ENCODE assay signal across 8 cellular contexts in the genomic region with DNA sequence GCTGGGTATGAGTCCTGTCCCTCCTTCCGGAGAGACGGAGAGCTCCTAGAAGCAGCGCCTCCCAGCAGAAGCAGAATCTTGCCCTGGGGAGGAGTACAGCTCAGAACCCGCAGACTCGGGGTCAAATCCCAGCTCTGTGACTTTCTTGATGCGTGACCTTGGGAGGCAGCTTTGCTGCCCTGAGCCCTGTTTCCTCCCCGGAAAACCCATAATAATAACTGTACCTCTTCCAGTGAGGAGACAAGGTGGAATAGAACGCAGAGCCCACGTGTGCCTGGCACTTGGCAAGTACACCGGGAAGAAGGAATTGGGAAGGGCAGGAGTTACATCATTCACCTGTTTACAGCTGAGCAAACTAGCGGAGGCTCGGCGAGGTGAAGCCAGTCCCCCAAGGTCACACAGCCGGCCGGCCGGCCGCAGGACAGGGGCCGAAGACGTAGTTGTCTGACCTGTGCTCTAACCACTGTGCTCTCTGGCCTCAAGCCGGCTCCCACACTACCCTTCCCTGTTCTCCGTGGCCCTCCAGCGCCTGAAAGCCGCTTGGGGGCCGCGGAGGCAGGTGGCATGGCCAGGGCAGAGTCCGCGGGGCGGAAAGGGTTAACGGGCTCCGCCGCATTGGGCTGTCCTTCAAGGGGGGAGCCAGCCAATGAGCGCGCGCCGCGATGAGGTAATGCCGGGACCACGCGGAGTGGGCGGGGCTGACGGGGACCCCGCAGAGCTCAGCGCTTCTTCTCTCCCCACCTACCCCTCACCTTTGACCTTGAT.
DNase-seq lines count a peak whose midpoint lies in the region; ATAC-seq, FAIRE-seq and TF ChIP-seq lines count a peak whose summit lies in the region.

No MANE protein-coding gene starts in this region.

- no peaks in the 10 kb centered on the region for H3K9me3 ChIP-seq in DND-41 (ENCODE audit: insufficient read depth, low read length, severe bottlenecking)
- no peaks in the 10 kb centered on the region for H3K9me3 ChIP-seq in SK-N-SH

- H3K27me3 ChIP-seq in DND-41 (ENCODE audit: insufficient read depth, low read length, poor library complexity) (peaks cover 15% of the 10 kb centered on the region), SK-N-SH (ENCODE audit: insufficient read depth) (no peaks in the 10 kb centered on the region)

- H3K4me3 Mint-ChIP-seq in neural crest cell, result peak overlapping the region; percentile 76
- peak overlapping the region; percentile 72 for H3K4me3 Mint-ChIP-seq in stimulated activated naive CD8-positive, alpha-beta T cell treated with anti-CD3 and anti-CD28 coated beads, Interleukin-15, Interleukin-2, amounts not matched to agents 100 ng/mL and 50 ng/mL, for 24 hours

- TF ChIP-seq CTCF in DND-41 (IDR thresholded peaks at IDR 0.05; ENCODE audit: borderline replicate concordance, extremely low read depth, low read length, poor library complexity, severe bottlenecking) (no peak), SK-N-SH (IDR thresholded peaks at IDR 0.05) (no peak), neural crest cell (conservative IDR thresholded peaks at IDR 0.05) (no peak)

- H3K4me1 ChIP-seq in DND-41 (ENCODE audit: insufficient read depth, low read length) (peaks cover 19% of the 10 kb centered on the region), SK-N-SH (ENCODE audit: control insufficient read depth in 1 of 2, insufficient read depth in 2 of 2, low read depth in 1 of 2, low read length in 1 of 2) (peaks cover 44 to 74% of the 10 kb centered on the region in 2 experiments; a peak in 3 of 4 replicates)

- H4K20me1 ChIP-seq in DND-41 (ENCODE audit: insufficient read depth, low read length), result peaks cover 7% of the 10 kb centered on the region; the same call in 1 of the 2 replicates
- H4K20me1 ChIP-seq in SK-N-SH (ENCODE audit: insufficient read depth), result no peaks in the 10 kb centered on the region

- no peak overlapping the region for H3K27ac ChIP-seq in DND-41 (ENCODE audit: low read length)
- H3K27ac ChIP-seq in SK-N-SH (ENCODE audit: low read depth in 2 of 2, low read length in 1 of 2), result peak overlapping the region; percentile 96 to 99

- H3K9ac ChIP-seq in DND-41 (ENCODE audit: low read depth, low read length), result no peak overlapping the region; the same call in 1 of the 2 replicates
- H3K9ac ChIP-seq in SK-N-SH, result peak overlapping the region; percentile 99

- POLR2A ChIA-PET in SK-N-SH (lab: Yijun Ruan, JAX), result interaction anchor here (0.6 to 6.5 kb wide), 18 partner anchors 13 to 1126 kb away, joined by 3 to 62 read pairs (median 5); partner anchors contain the start of gene IER5L

- no peaks in the 10 kb centered on the region for H3K9me3 Mint-ChIP-seq in neural crest cell
- no peaks in the 10 kb centered on the region for H3K9me3 Mint-ChIP-seq in stimulated activated naive CD8-positive, alpha-beta T cell treated with anti-CD3 and anti-CD28 coated beads, Interleukin-15, Interleukin-2, amounts not matched to agents 100 ng/mL and 50 ng/mL, for 24 hours

- no peaks in the 10 kb centered on the region for H3K36me3 Mint-ChIP-seq in neural crest cell (ENCODE audit: low read depth)
- peaks cover 25% of the 10 kb centered on the region for H3K36me3 Mint-ChIP-seq in stimulated activated naive CD8-positive, alpha-beta T cell treated with anti-CD3 and anti-CD28 coated beads, Interleukin-15, Interleukin-2, amounts not matched to agents 100 ng/mL and 50 ng/mL, for 24 hours (ENCODE audit: low read depth)

- FAIRE-seq in frontal cortex (lab: Jason Lieb, UNC), result no peak

- DNase-seq in DND-41 (peak; percentile 81), M059J (ENCODE audit: low read depth) (peak; percentile 83), SK-N-SH (peak; percentile 98), frontal cortex (ENCODE audit: low spot score in 2 of 2) (peak; percentile 90 to 91), neural crest cell (ENCODE audit: low read depth, low spot score) (peak; percentile 94)
- peak; percentile 90 for DNase-seq in activated naive CD4-positive, alpha-beta T cell treated with anti-CD3 and anti-CD28 coated beads, Interleukin-2, amount 50 U/mL, for 16 hours

- peak overlapping the region; percentile 72 for H3K4me2 ChIP-seq in DND-41 (ENCODE audit: insufficient read depth, low read length)
- peak overlapping the region; percentile 88 for H3K4me2 ChIP-seq in SK-N-SH

- TF ChIP-seq EP300 in SK-N-SH (IDR thresholded peaks at IDR 0.05; ENCODE audit: borderline replicate concordance in 1 of 2, low read depth in 1 of 2, low read length in 1 of 2), result peak in 1 of 2 experiments; percentile 42; a peak in 2 of 4 replicates

- peak overlapping the region in 1 of 2 experiments; percentile 48; a peak in 2 of 4 replicates for H3K4me3 ChIP-seq in DND-41 (ENCODE audit: low read depth in 1 of 2, low read length in 2 of 2)
- H3K4me3 ChIP-seq in SK-N-SH (ENCODE audit: low read depth in 2 of 2, low read length in 1 of 2), result peak overlapping the region; percentile 52 to 70; a peak in 3 of 4 replicates

- H3K4me1 Mint-ChIP-seq in neural crest cell, result peaks cover 70% of the 10 kb centered on the region
- peaks cover 51% of the 10 kb centered on the region for H3K4me1 Mint-ChIP-seq in stimulated activated naive CD8-positive, alpha-beta T cell treated with anti-CD3 and anti-CD28 coated beads, Interleukin-15, Interleukin-2, amounts not matched to agents 100 ng/mL and 50 ng/mL, for 24 hours (ENCODE audit: low read depth)

- CTCF ChIA-PET in SK-N-SH (lab: Yijun Ruan, JAX), result interaction anchor here (0.6 to 6.7 kb wide), 12 partner anchors 9 to 362 kb away, joined by 3 to 31 read pairs (median 3); no protein-coding TSS in a partner anchor

- H3K9me2 ChIP-seq in SK-N-SH, result no peaks in the 10 kb centered on the region

- H3F3A ChIP-seq in SK-N-SH (replicated peaks; ENCODE audit: insufficient read depth), result peaks cover 34% of the 10 kb centered on the region

- no peak for TF ChIP-seq RAD21 in SK-N-SH (IDR thresholded peaks at IDR 0.05; ENCODE audit: low read length)

- H2AFZ ChIP-seq in DND-41 (ENCODE audit: low read depth, low read length) (no peak overlapping the region), SK-N-SH (ENCODE audit: low read depth) (no peak overlapping the region)

- 16% methylated on average over 30 of the region's 43 CpGs for WGBS in SK-N-SH (ENCODE audit: low lambda C conversion rate)

- ATAC-seq in DND-41 (ENCODE audit: insufficient read depth, low read depth) (peak; percentile 75), HG02981 (IDR thresholded peaks at IDR 0.05; ENCODE audit: unreplicated experiment) (no peak)

- H3K27me3 Mint-ChIP-seq in neural crest cell (ENCODE audit: low read depth), result no peaks in the 10 kb centered on the region
- no peaks in the 10 kb centered on the region for H3K27me3 Mint-ChIP-seq in stimulated activated naive CD8-positive, alpha-beta T cell treated with anti-CD3 and anti-CD28 coated beads, Interleukin-15, Interleukin-2, amounts not matched to agents 100 ng/mL and 50 ng/mL, for 24 hours

- no peaks in the 10 kb centered on the region for H3K36me3 ChIP-seq in DND-41 (ENCODE audit: insufficient read depth, low read length)
- peaks cover 0 to 4% of the 10 kb centered on the region in 2 experiments for H3K36me3 ChIP-seq in SK-N-SH (replicated peaks in 1 of 2; ENCODE audit: control insufficient read depth in 1 of 2, insufficient read depth in 2 of 2, low read length in 1 of 2)

- H3K79me2 ChIP-seq in DND-41 (ENCODE audit: insufficient read depth, low read length) (no peaks in the 10 kb centered on the region), SK-N-SH (ENCODE audit: insufficient read depth) (peaks cover 69% of the 10 kb centered on the region)

- peak overlapping the region; percentile 66 for H3K27ac Mint-ChIP-seq in neural crest cell (ENCODE audit: unreplicated experiment)
- H3K27ac Mint-ChIP-seq in stimulated activated naive CD8-positive, alpha-beta T cell treated with anti-CD3 and anti-CD28 coated beads, Interleukin-15, Interleukin-2, amounts not matched to agents 100 ng/mL and 50 ng/mL, for 24 hours, result peak overlapping the region; percentile 61

TF ChIP-seq in SK-N-SH, 30 proteins besides CTCF, POLR2A, EP300 and RAD21 (continues in another document):
- TF ChIP-seq USF2 (IDR thresholded peaks at IDR 0.05; ENCODE audit: borderline replicate concordance, low read depth, low read length) (no peak), NRF1 (IDR thresholded peaks at IDR 0.05; ENCODE audit: low read depth, low read length) (no peak), GABPA (IDR thresholded peaks at IDR 0.05; ENCODE audit: low read depth) (no peak), MXI1 (IDR thresholded peaks at IDR 0.05; ENCODE audit: low read depth, low read length) (peak; percentile 65; the same call in 1 of the 2 replicates), RCOR1 (IDR thresholded peaks at IDR 0.05; ENCODE audit: low read length) (no peak; the same call in 1 of the 2 replicates), YY1 (IDR thresholded peaks at IDR 0.05; ENCODE audit: low read depth) (no peak)
- TF ChIP-seq, protein P1, sequence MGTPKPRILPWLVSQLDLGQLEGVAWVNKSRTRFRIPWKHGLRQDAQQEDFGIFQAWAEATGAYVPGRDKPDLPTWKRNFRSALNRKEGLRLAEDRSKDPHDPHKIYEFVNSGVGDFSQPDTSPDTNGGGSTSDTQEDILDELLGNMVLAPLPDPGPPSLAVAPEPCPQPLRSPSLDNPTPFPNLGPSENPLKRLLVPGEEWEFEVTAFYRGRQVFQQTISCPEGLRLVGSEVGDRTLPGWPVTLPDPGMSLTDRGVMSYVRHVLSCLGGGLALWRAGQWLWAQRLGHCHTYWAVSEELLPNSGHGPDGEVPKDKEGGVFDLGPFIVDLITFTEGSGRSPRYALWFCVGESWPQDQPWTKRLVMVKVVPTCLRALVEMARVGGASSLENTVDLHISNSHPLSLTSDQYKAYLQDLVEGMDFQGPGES (IDR thresholded peaks at IDR 0.05; ENCODE audit: low read depth, low read length), result 0 out of 2 replicates have a peak, but pooled peaks have one; percentile 20
